Comparison of ENCODE assay signal across 40 cellular contexts in genomic region chr6:15854378-15854777, GRCh38.
"Had no signal": no experiment of that assay in that cellular context is flagged by ENCODE, and none has a peak within 500 bp of the region (broad histone marks: within the 10 kb centered on the region; RNA-seq: fewer than 3 reads in every experiment).

No MANE protein-coding gene starts in this region.

- H3K4me1 Mint-ChIP-seq: activated naive CD4-positive, alpha-beta T cell treated with anti-CD3 and anti-CD28 coated beads, Interleukin-2, amount 10 ng/mL, durations not matched to agents 7 days and 5 days; activated naive CD4-positive, alpha-beta T cell treated with anti-CD3 and anti-CD28 coated beads, Interleukin-2, amount 50 U/mL, for 24 hours; activated naive CD8-positive, alpha-beta T cell treated with anti-CD3 and anti-CD28 coated beads for 36 hours; activated naive CD8-positive, alpha-beta T cell treated with anti-CD3 and anti-CD28 coated beads, Interleukin-2, amount 10 ng/mL, durations not matched to agents 7 days and 5 days; activated naive CD8-positive, alpha-beta T cell treated with anti-CD3 and anti-CD28 coated beads, Interleukin-2, amount 50 U/mL, for 24 hours; activated T-helper 17 cell treated with anti-CD3 and anti-CD28 coated beads, Interleukin-2, amount 50 U/mL, for 72 hours; brain; central memory CD8-positive, alpha-beta T cell had no signal

- H3K36me3 Mint-ChIP-seq: activated naive CD4-positive, alpha-beta T cell treated with anti-CD3 and anti-CD28 coated beads, Interleukin-2, amount 10 ng/mL, durations not matched to agents 7 days and 5 days; activated naive CD4-positive, alpha-beta T cell treated with anti-CD3 and anti-CD28 coated beads, Interleukin-2, amount 50 U/mL, for 24 hours; activated naive CD4-positive, alpha-beta T cell treated with anti-CD3 and anti-CD28 coated beads, Interleukin-2, amount 50 U/mL, for 72 hours; activated naive CD8-positive, alpha-beta T cell; activated naive CD8-positive, alpha-beta T cell treated with anti-CD3 and anti-CD28 coated beads for 36 hours; activated naive CD8-positive, alpha-beta T cell treated with anti-CD3 and anti-CD28 coated beads, Interleukin-2, amount 10 ng/mL, durations not matched to agents 7 days and 5 days; brain had no signal

- H3K4me3 ChIP-seq: adrenal gland, ascending aorta, body of pancreas, breast epithelium, cardiac muscle cell had no signal

- FAIRE-seq: bronchial epithelial cell had no signal

- ATAC-seq: activated naive CD4-positive, alpha-beta T cell treated with anti-CD3 and anti-CD28 coated beads, Interleukin-2, amount 50 U/mL, for 72 hours; activated naive CD8-positive, alpha-beta T cell treated with anti-CD3 and anti-CD28 coated beads, Interleukin-2, amount 50 U/mL, for 24 hours; activated T-cell treated with anti-CD3 and anti-CD28 coated beads, Interleukin-2, amount 50 U/mL, for 4 hours; activated T-cell treated with anti-CD3 and anti-CD28 coated beads, Interleukin-2, amount 50 U/mL, for 72 hours; activated T-helper 17 cell treated with anti-CD3 and anti-CD28 coated beads, Interleukin-2, amount 50 U/mL, for 72 hours; body of pancreas had no signal

- H3K36me3 ChIP-seq: adrenal gland, ascending aorta, brain microvascular endothelial cell, breast epithelium, cardiac muscle cell had no signal

- DNase-seq: activated effector memory CD4-positive, alpha-beta T cell treated with anti-CD3 and anti-CD28 coated beads, Interleukin-2, amount 50 U/mL, for 16 hours; activated effector memory CD4-positive, alpha-beta T cell treated with Interleukin-2 at 50 U/mL for 16 hours; activated gamma-delta T cell; activated gamma-delta T cell treated with Interleukin-2 at 50 U/mL for 16 hours; activated naive CD4-positive, alpha-beta T cell; activated naive CD4-positive, alpha-beta T cell treated with anti-CD3 and anti-CD28 coated beads for 36 hours; activated naive CD4-positive, alpha-beta T cell treated with anti-CD3 and anti-CD28 coated beads, Interleukin-2, amount 10 ng/mL, durations not matched to agents 7 days and 5 days; activated naive CD4-positive, alpha-beta T cell treated with anti-CD3 and anti-CD28 coated beads, Interleukin-2, amount 50 U/mL, for 16 hours; activated naive CD4-positive, alpha-beta T cell treated with Interleukin-2 at 50 U/mL for 16 hours; activated naive CD8-positive, alpha-beta T cell treated with anti-CD3 and anti-CD28 coated beads for 36 hours; activated naive CD8-positive, alpha-beta T cell treated with anti-CD3 and anti-CD28 coated beads, Interleukin-2, amount 10 ng/mL, durations not matched to agents 7 days and 5 days; activated naive CD8-positive, alpha-beta T cell treated with anti-CD3 and anti-CD28 coated beads, Interleukin-2, amount 50 U/mL, for 24 hours; activated T-cell treated with anti-CD3 and anti-CD28 coated beads for 4 hours; activated T-cell treated with anti-CD3 and anti-CD28 coated beads, Interleukin-2, amount 50 U/mL, for 1 hour; activated T-cell treated with anti-CD3 and anti-CD28 coated beads, Interleukin-2, amount 50 U/mL, for 24 hours; activated T-cell treated with anti-CD3 and anti-CD28 coated beads, Interleukin-2, amount 50 U/mL, for 4 hours; activated T-cell treated with anti-CD3 and anti-CD28 coated beads, Interleukin-2, amount 50 U/mL, for 48 hours; activated T-cell treated with anti-CD3 and anti-CD28 coated beads, Interleukin-2, amount 50 U/mL, for 72 hours; adrenal gland; amniotic stem cell; amygdala; anterior cingulate cortex; aorta; body of pancreas; brain microvascular endothelial cell; caudate nucleus; central memory CD4-positive, alpha-beta T cell; cerebellar nuclear complex had no signal

- H3K27me3 Mint-ChIP-seq: activated naive CD4-positive, alpha-beta T cell treated with anti-CD3 and anti-CD28 coated beads, Interleukin-2, amount 50 U/mL, for 24 hours; central memory CD8-positive, alpha-beta T cell had no signal

- H3K27ac Mint-ChIP-seq: activated naive CD4-positive, alpha-beta T cell treated with anti-CD3 and anti-CD28 coated beads for 36 hours; activated naive CD4-positive, alpha-beta T cell treated with anti-CD3 and anti-CD28 coated beads, Interleukin-2, amount 10 ng/mL, durations not matched to agents 7 days and 5 days; activated naive CD4-positive, alpha-beta T cell treated with anti-CD3 and anti-CD28 coated beads, Interleukin-2, amount 50 U/mL, for 24 hours; activated naive CD4-positive, alpha-beta T cell treated with anti-CD3 and anti-CD28 coated beads, Interleukin-2, amount 50 U/mL, for 72 hours; activated naive CD8-positive, alpha-beta T cell; activated naive CD8-positive, alpha-beta T cell treated with anti-CD3 and anti-CD28 coated beads for 36 hours; activated naive CD8-positive, alpha-beta T cell treated with anti-CD3 and anti-CD28 coated beads, Interleukin-2, amount 10 ng/mL, durations not matched to agents 7 days and 5 days; activated naive CD8-positive, alpha-beta T cell treated with anti-CD3 and anti-CD28 coated beads, Interleukin-2, amount 50 U/mL, for 24 hours; activated T-cell treated with anti-CD3 and anti-CD28 coated beads, Interleukin-2, amount 50 U/mL, for 24 hours; activated T-cell treated with anti-CD3 and anti-CD28 coated beads, Interleukin-2, amount 50 U/mL, for 72 hours; activated T-helper 1 cell treated with anti-CD3 and anti-CD28 coated beads, Interleukin-12 subunit alpha, Interleukin-12 subunit beta, Interleukin-2, Interleukin-4 antibody, amounts not matched to agents 30 ng/mL and 10 ng/mL and 1 ng/mL, durations not matched to agents 14 hours and 24 hours and 36 hours; activated T-helper 17 cell treated with anti-CD3 and anti-CD28 coated beads, Interleukin-2, amount 50 U/mL, for 72 hours; activated T-helper 2 cell treated with anti-CD3 and anti-CD28 coated beads, Interferon-gamma antibody, Interleukin-2, Interleukin-4, amounts not matched to agents 10 μg/mL and 5 μg/mL and 100 μg/mL, durations not matched to agents 14 hours and 24 hours and 36 hours; brain had no signal

- H3K27ac ChIP-seq: adrenal gland, ascending aorta, body of pancreas, brain microvascular endothelial cell, breast epithelium, cardiac muscle cell had no signal

- H3K4me1 ChIP-seq: adrenal gland, ascending aorta, body of pancreas, breast epithelium had no signal

- H3K9me3 ChIP-seq: adrenal gland, ascending aorta, body of pancreas, breast epithelium had no signal

- H3K4me3 Mint-ChIP-seq: activated naive CD4-positive, alpha-beta T cell treated with anti-CD3 and anti-CD28 coated beads for 36 hours; activated naive CD4-positive, alpha-beta T cell treated with anti-CD3 and anti-CD28 coated beads, Interleukin-2, amount 10 ng/mL, durations not matched to agents 7 days and 5 days; activated naive CD4-positive, alpha-beta T cell treated with anti-CD3 and anti-CD28 coated beads, Interleukin-2, amount 50 U/mL, for 24 hours; activated naive CD8-positive, alpha-beta T cell; activated naive CD8-positive, alpha-beta T cell treated with anti-CD3 and anti-CD28 coated beads for 36 hours; activated naive CD8-positive, alpha-beta T cell treated with anti-CD3 and anti-CD28 coated beads, Interleukin-2, amount 10 ng/mL, durations not matched to agents 7 days and 5 days; activated naive CD8-positive, alpha-beta T cell treated with anti-CD3 and anti-CD28 coated beads, Interleukin-2, amount 50 U/mL, for 24 hours; activated T-cell treated with anti-CD3 and anti-CD28 coated beads, Interleukin-2, amount 50 U/mL, for 24 hours; activated T-cell treated with anti-CD3 and anti-CD28 coated beads, Interleukin-2, amount 50 U/mL, for 4 hours; activated T-cell treated with anti-CD3 and anti-CD28 coated beads, Interleukin-2, amount 50 U/mL, for 72 hours; activated T-helper 1 cell treated with anti-CD3 and anti-CD28 coated beads, Interleukin-12 subunit alpha, Interleukin-12 subunit beta, Interleukin-2, Interleukin-4 antibody, amounts not matched to agents 30 ng/mL and 10 ng/mL and 1 ng/mL, durations not matched to agents 14 hours and 24 hours and 36 hours; activated T-helper 17 cell treated with anti-CD3 and anti-CD28 coated beads, Interleukin-2, amount 50 U/mL, for 72 hours; brain; central memory CD8-positive, alpha-beta T cell had no signal

- H3K27me3 ChIP-seq: adrenal gland, ascending aorta, body of pancreas, brain microvascular endothelial cell, breast epithelium, cardiac muscle cell had no signal

- H3K9me3 Mint-ChIP-seq: activated naive CD4-positive, alpha-beta T cell treated with anti-CD3 and anti-CD28 coated beads for 36 hours; activated naive CD4-positive, alpha-beta T cell treated with anti-CD3 and anti-CD28 coated beads, Interleukin-2, amount 10 ng/mL, durations not matched to agents 7 days and 5 days; activated naive CD4-positive, alpha-beta T cell treated with anti-CD3 and anti-CD28 coated beads, Interleukin-2, amount 50 U/mL, for 24 hours; activated naive CD4-positive, alpha-beta T cell treated with anti-CD3 and anti-CD28 coated beads, Interleukin-2, amount 50 U/mL, for 72 hours; activated naive CD8-positive, alpha-beta T cell treated with anti-CD3 and anti-CD28 coated beads for 36 hours; activated naive CD8-positive, alpha-beta T cell treated with anti-CD3 and anti-CD28 coated beads, Interleukin-2, amount 10 ng/mL, durations not matched to agents 7 days and 5 days; activated naive CD8-positive, alpha-beta T cell treated with anti-CD3 and anti-CD28 coated beads, Interleukin-2, amount 50 U/mL, for 24 hours; activated T-cell treated with anti-CD3 and anti-CD28 coated beads, Interleukin-2, amount 50 U/mL, for 24 hours; activated T-cell treated with anti-CD3 and anti-CD28 coated beads, Interleukin-2, amount 50 U/mL, for 4 hours; activated T-helper 1 cell treated with anti-CD3 and anti-CD28 coated beads, Interleukin-12 subunit alpha, Interleukin-12 subunit beta, Interleukin-2, Interleukin-4 antibody, amounts not matched to agents 30 ng/mL and 10 ng/mL and 1 ng/mL, durations not matched to agents 14 hours and 24 hours and 36 hours; activated T-helper 17 cell treated with anti-CD3 and anti-CD28 coated beads, Interleukin-2, amount 50 U/mL, for 72 hours; activated T-helper 2 cell treated with anti-CD3 and anti-CD28 coated beads, Interferon-gamma antibody, Interleukin-2, Interleukin-4, amounts not matched to agents 10 μg/mL and 5 μg/mL and 100 μg/mL, durations not matched to agents 14 hours and 24 hours and 36 hours; central memory CD8-positive, alpha-beta T cell had no signal
